Comparison of ENCODE assay signal across 15 cellular contexts in the genomic region with DNA sequence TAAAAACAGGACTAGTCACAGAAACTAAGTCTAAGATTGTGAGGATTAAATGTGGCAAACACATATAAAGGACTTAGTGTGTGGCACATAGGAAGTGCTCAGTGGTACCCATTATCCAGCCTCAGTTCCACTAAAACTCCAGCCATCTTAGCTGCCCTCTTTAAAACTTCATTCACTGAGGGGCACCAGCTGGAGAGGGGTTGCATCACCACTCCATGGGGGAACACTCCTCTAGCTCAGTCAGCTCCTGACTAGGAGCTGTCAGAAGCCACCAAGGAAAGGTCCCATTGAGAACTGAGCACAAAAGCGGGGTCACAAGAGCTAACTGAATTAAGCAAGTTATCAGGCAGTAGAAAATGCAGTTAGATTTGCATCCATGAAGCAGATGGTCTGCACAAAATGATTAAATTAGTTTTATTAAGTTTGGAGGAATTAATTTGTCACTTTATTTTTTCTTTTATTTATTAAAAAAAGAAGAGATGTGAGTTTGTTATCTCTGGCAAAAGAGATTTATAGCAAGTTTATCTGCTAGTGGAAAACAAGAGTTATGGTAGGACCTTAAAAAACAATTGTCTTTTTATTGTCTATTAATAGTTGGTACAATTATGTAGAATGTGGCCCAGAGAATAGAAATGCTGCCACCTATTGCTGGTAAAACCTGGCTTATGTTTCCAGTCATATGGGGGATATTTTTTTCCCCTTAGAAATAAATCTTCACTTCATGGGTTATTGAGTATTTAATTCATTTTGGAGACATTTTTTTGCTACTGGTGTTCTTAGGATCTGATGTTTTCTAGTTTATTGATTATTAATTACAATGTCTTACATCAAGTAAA.
DNase-seq lines count a peak whose midpoint lies in the region; ATAC-seq and TF ChIP-seq lines count a peak whose summit lies in the region.
"Had no signal": no experiment of that assay in that cellular context is flagged by ENCODE, and none has a peak within 500 bp of the region (broad histone marks: within the 10 kb centered on the region; RNA-seq: fewer than 3 reads in every experiment).

No MANE protein-coding gene starts in this region.

- H3F3A ChIP-seq in GM23338 (replicated peaks; ENCODE audit: low read depth), result peaks cover 3% of the 10 kb centered on the region; the same call in 1 of the 2 replicates

- peaks cover 97% of the 10 kb centered on the region for H3K79me2 ChIP-seq in GM23338 (replicated peaks; ENCODE audit: insufficient read depth)

- H2AFZ ChIP-seq in GM23338, result no peak overlapping the region

- H3K27me3 Mint-ChIP-seq in GM23338 (ENCODE audit: insufficient read depth, low read depth, poor library complexity), result no peaks in the 10 kb centered on the region
- H3K27me3 Mint-ChIP-seq: activated CD8-positive, alpha-beta T cell treated with anti-CD3 and anti-CD28 coated beads for 36 hours had no signal

- H3K4me1 ChIP-seq in GM23338 (ENCODE audit: insufficient read depth), result peaks cover 77% of the 10 kb centered on the region

- peak overlapping the region; percentile 41 for H3K4me2 ChIP-seq in GM23338

- TF ChIP-seq CTCF in AG09309 (IDR thresholded peaks at IDR 0.05; ENCODE audit: control insufficient read depth, insufficient read depth, low read depth, low read length, missing control alignments) (peak; percentile 29), GM23338 (conservative IDR thresholded peaks at IDR 0.05; ENCODE audit: low read depth in 2 of 2) (no peak; a peak in 2 of 4 replicates), VCaP (conservative IDR thresholded peaks at IDR 0.05) (peak; percentile 76)

- H3K9me2 ChIP-seq in GM23338 (ENCODE audit: insufficient read depth), result no peaks in the 10 kb centered on the region; the same call in 1 of the 2 replicates

- no peak overlapping the region for H3K4me3 Mint-ChIP-seq in GM23338
- H3K4me3 Mint-ChIP-seq: activated CD8-positive, alpha-beta T cell treated with anti-CD3 and anti-CD28 coated beads for 36 hours; activated naive CD4-positive, alpha-beta T cell treated with anti-CD3 and anti-CD28 coated beads for 36 hours had no signal

- ATAC-seq in GM23338 (peak; percentile 54), GM21619 (IDR thresholded peaks at IDR 0.05; ENCODE audit: unreplicated experiment) (no peak)
- ATAC-seq: activated CD8-positive, alpha-beta T cell treated with anti-CD3 and anti-CD28 coated beads for 36 hours; stimulated activated naive CD8-positive, alpha-beta T cell treated with anti-CD3 and anti-CD28 coated beads, Interleukin-15, Interleukin-2, amounts not matched to agents 100 U/mL and 50 U/mL, for 24 hours had no signal

- H3K36me3 Mint-ChIP-seq in GM23338 (ENCODE audit: low read depth), result peaks cover 19% of the 10 kb centered on the region; the same call in 2 of the 3 replicates

- no peak overlapping the region for H3K27ac ChIP-seq in GM23338 (ENCODE audit: low read depth)
- no peak overlapping the region for H3K27ac ChIP-seq in VCaP

- no peak for DNase-seq in AG09309 (ENCODE audit: low read depth)
- no peak for DNase-seq in GM23338 (ENCODE audit: low spot score)
- DNase-seq in inferior parietal cortex (ENCODE audit: extremely low spot score), result peak; percentile 29
- DNase-seq in SKM-1 (lab: John Stamatoyannopoulos, UW; ENCODE audit: unreplicated experiment), result no peak
- DNase-seq in activated gamma-delta T cell (lab: John Stamatoyannopoulos, UW), result no peak
- no peak for DNase-seq in DMS153 (lab: John Stamatoyannopoulos, UW)
- DNase-seq: activated CD8-positive, alpha-beta T cell treated with anti-CD3 and anti-CD28 coated beads for 36 hours; activated naive CD4-positive, alpha-beta T cell treated with anti-CD3 and anti-CD28 coated beads for 36 hours; central memory CD4-positive, alpha-beta T cell; Karpas-422; retina; stimulated activated naive CD8-positive, alpha-beta T cell treated with anti-CD3 and anti-CD28 coated beads, Interleukin-15, Interleukin-2, amounts not matched to agents 100 U/mL and 50 U/mL, for 24 hours; T-helper 9 cell had no signal

- H3K9me3 Mint-ChIP-seq in GM23338, result no peaks in the 10 kb centered on the region
- H3K9me3 Mint-ChIP-seq: activated CD8-positive, alpha-beta T cell treated with anti-CD3 and anti-CD28 coated beads for 36 hours; activated naive CD4-positive, alpha-beta T cell treated with anti-CD3 and anti-CD28 coated beads for 36 hours had no signal

- H3K4me1 Mint-ChIP-seq in GM23338, result peaks cover 88% of the 10 kb centered on the region

- no peak overlapping the region for H3K27ac Mint-ChIP-seq in GM23338
- H3K27ac Mint-ChIP-seq: activated CD8-positive, alpha-beta T cell treated with anti-CD3 and anti-CD28 coated beads for 36 hours; activated naive CD4-positive, alpha-beta T cell treated with anti-CD3 and anti-CD28 coated beads for 36 hours had no signal

- H3K36me3 ChIP-seq in GM23338 (ENCODE audit: insufficient read depth), result no peaks in the 10 kb centered on the region

- no peak overlapping the region for H3K4me3 ChIP-seq in AG09309 (ENCODE audit: control insufficient read depth, low read depth, low read length)
- no peak overlapping the region for H3K4me3 ChIP-seq in GM23338

- peaks cover 4% of the 10 kb centered on the region; the same call in 1 of the 2 replicates for H4K20me1 ChIP-seq in GM23338 (replicated peaks; ENCODE audit: insufficient read depth)

- H3K27me3 ChIP-seq in GM23338 (ENCODE audit: insufficient read depth), result no peaks in the 10 kb centered on the region

TF ChIP-seq in GM23338, 12 proteins besides CTCF, POLR2A, EP300 and RAD21 (continues in another document):
- TF ChIP-seq, protein P1, sequence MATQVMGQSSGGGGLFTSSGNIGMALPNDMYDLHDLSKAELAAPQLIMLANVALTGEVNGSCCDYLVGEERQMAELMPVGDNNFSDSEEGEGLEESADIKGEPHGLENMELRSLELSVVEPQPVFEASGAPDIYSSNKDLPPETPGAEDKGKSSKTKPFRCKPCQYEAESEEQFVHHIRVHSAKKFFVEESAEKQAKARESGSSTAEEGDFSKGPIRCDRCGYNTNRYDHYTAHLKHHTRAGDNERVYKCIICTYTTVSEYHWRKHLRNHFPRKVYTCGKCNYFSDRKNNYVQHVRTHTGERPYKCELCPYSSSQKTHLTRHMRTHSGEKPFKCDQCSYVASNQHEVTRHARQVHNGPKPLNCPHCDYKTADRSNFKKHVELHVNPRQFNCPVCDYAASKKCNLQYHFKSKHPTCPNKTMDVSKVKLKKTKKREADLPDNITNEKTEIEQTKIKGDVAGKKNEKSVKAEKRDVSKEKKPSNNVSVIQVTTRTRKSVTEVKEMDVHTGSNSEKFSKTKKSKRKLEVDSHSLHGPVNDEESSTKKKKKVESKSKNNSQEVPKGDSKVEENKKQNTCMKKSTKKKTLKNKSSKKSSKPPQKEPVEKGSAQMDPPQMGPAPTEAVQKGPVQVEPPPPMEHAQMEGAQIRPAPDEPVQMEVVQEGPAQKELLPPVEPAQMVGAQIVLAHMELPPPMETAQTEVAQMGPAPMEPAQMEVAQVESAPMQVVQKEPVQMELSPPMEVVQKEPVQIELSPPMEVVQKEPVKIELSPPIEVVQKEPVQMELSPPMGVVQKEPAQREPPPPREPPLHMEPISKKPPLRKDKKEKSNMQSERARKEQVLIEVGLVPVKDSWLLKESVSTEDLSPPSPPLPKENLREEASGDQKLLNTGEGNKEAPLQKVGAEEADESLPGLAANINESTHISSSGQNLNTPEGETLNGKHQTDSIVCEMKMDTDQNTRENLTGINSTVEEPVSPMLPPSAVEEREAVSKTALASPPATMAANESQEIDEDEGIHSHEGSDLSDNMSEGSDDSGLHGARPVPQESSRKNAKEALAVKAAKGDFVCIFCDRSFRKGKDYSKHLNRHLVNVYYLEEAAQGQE (IDR thresholded peaks at IDR 0.05; ENCODE audit: unreplicated experiment), result no peak
- TF ChIP-seq POLR2AphosphoS5 (IDR thresholded peaks at IDR 0.05; ENCODE audit: low read depth), result no peak
- no peak for TF ChIP-seq JUNB (IDR thresholded peaks at IDR 0.05; ENCODE audit: unreplicated experiment)
- TF ChIP-seq ZNF331 (CRISPR knock-in tag; IDR thresholded peaks at IDR 0.05; ENCODE audit: low read depth), result no peak
- no peak for TF ChIP-seq CREB1 (CRISPR knock-in tag; IDR thresholded peaks at IDR 0.05; ENCODE audit: low read depth)
- TF ChIP-seq STAT1 (IDR thresholded peaks at IDR 0.05; ENCODE audit: unreplicated experiment), result no peak
- TF ChIP-seq EZH2phosphoT487 (IDR thresholded peaks at IDR 0.05; ENCODE audit: unreplicated experiment), result no peak
- no peak for TF ChIP-seq EZH2 (IDR thresholded peaks at IDR 0.05; ENCODE audit: low read depth, unreplicated experiment)
- no peak for TF ChIP-seq ZNF114 (CRISPR knock-in tag; IDR thresholded peaks at IDR 0.05)

Comparison
In these comparisons a context has a peak if more than half of its experiments do, and no peak if none do; other contexts are left out.
1. CTCF ChIP-seq: peak in AG09309 (single experiment) and VCaP (single experiment); none in GM23338 (0 of 2).